ENCODE assay signal across 8 cellular contexts in genomic region chr3:193665370-193665989, GRCh38.
DNase-seq lines count a peak whose midpoint lies in the region; ATAC-seq and TF ChIP-seq lines count a peak whose summit lies in the region.

No MANE protein-coding gene starts in this region.

- no peak for ATAC-seq in HG03342 (IDR thresholded peaks at IDR 0.05; ENCODE audit: unreplicated experiment)

- H3K4me3 Mint-ChIP-seq in chondrocyte (ENCODE audit: unreplicated experiment) (no peak overlapping the region), neural progenitor cell (no peak overlapping the region)
- no peak overlapping the region for H3K4me3 Mint-ChIP-seq in activated naive CD8-positive, alpha-beta T cell treated with anti-CD3 and anti-CD28 coated beads for 36 hours

- H3K4me1 ChIP-seq in neural progenitor cell, result peaks cover 9% of the 10 kb centered on the region

- TF ChIP-seq CTCF in chondrocyte (IDR thresholded peaks at IDR 0.05) (peak; percentile 93), neural progenitor cell (IDR thresholded peaks at IDR 0.05) (peak; percentile 67)

- no peaks in the 10 kb centered on the region for H3K27me3 Mint-ChIP-seq in chondrocyte (ENCODE audit: low read depth)
- no peaks in the 10 kb centered on the region for H3K27me3 Mint-ChIP-seq in neural progenitor cell (ENCODE audit: insufficient read depth, low read depth)
- H3K27me3 Mint-ChIP-seq in activated naive CD8-positive, alpha-beta T cell treated with anti-CD3 and anti-CD28 coated beads for 36 hours, result no peaks in the 10 kb centered on the region

- no peaks in the 10 kb centered on the region for H3K27me3 ChIP-seq in neural progenitor cell

- no peak overlapping the region for H3K27ac ChIP-seq in neural progenitor cell

- H3K9me3 ChIP-seq in neural progenitor cell (ENCODE audit: low read depth), result no peaks in the 10 kb centered on the region

- H3K4me1 Mint-ChIP-seq in chondrocyte (ENCODE audit: low read depth), result no peaks in the 10 kb centered on the region
- H3K4me1 Mint-ChIP-seq in neural progenitor cell, result no peaks in the 10 kb centered on the region
- H3K4me1 Mint-ChIP-seq in activated naive CD8-positive, alpha-beta T cell treated with anti-CD3 and anti-CD28 coated beads for 36 hours, result no peaks in the 10 kb centered on the region

- H3K79me2 ChIP-seq in neural progenitor cell (ENCODE audit: low read depth), result no peaks in the 10 kb centered on the region

- no peak overlapping the region for H3K9ac ChIP-seq in neural progenitor cell

- H3F3A ChIP-seq in neural progenitor cell (ENCODE audit: low read depth), result peaks cover 18% of the 10 kb centered on the region

- H3K36me3 ChIP-seq in neural progenitor cell, result peaks cover 22% of the 10 kb centered on the region

- no peaks in the 10 kb centered on the region for H4K20me1 ChIP-seq in neural progenitor cell (ENCODE audit: low read depth)

- H3K27ac Mint-ChIP-seq in chondrocyte (ENCODE audit: unreplicated experiment), result no peak overlapping the region
- H3K27ac Mint-ChIP-seq in neural progenitor cell, result no peak overlapping the region
- H3K27ac Mint-ChIP-seq in activated naive CD8-positive, alpha-beta T cell treated with anti-CD3 and anti-CD28 coated beads for 36 hours, result no peak overlapping the region

- DNase-seq in DMS153 treated with DMSO at 0.1 percent for 48 hours (lab: John Stamatoyannopoulos, UW; ENCODE audit: unreplicated experiment) (peak; percentile 27), DMS153 (lab: John Stamatoyannopoulos, UW) (no peak), NCI-H2196 treated with DMSO at 0.1 percent for 48 hours (lab: John Stamatoyannopoulos, UW; ENCODE audit: unreplicated experiment) (peak; percentile 85), chondrocyte (ENCODE audit: low spot score) (no peak), neural progenitor cell (ENCODE audit: low spot score) (no peak), GOT3 (lab: John Stamatoyannopoulos, UW) (no peak)
- DNase-seq in activated naive CD8-positive, alpha-beta T cell treated with anti-CD3 and anti-CD28 coated beads for 36 hours, result no peak

- no peak overlapping the region for H2AFZ ChIP-seq in neural progenitor cell (replicated peaks)

- peaks cover 23% of the 10 kb centered on the region for H3K36me3 Mint-ChIP-seq in chondrocyte (ENCODE audit: low read depth)
- H3K36me3 Mint-ChIP-seq in neural progenitor cell, result peaks cover 27% of the 10 kb centered on the region
- H3K36me3 Mint-ChIP-seq in activated naive CD8-positive, alpha-beta T cell treated with anti-CD3 and anti-CD28 coated beads for 36 hours, result peaks cover 14% of the 10 kb centered on the region

- H3K4me2 ChIP-seq in neural progenitor cell, result no peak overlapping the region

- no peaks in the 10 kb centered on the region for H3K9me3 Mint-ChIP-seq in chondrocyte (ENCODE audit: low read depth)
- no peaks in the 10 kb centered on the region for H3K9me3 Mint-ChIP-seq in neural progenitor cell
- H3K9me3 Mint-ChIP-seq in activated naive CD8-positive, alpha-beta T cell treated with anti-CD3 and anti-CD28 coated beads for 36 hours, result no peaks in the 10 kb centered on the region

- no peak overlapping the region for H3K4me3 ChIP-seq in neural progenitor cell

Comparison
In these comparisons a context has a peak if more than half of its experiments do, and no peak if none do; other contexts are left out.
1. DNase-seq: peak in DMS153 treated with DMSO at 0.1 percent for 48 hours (single experiment) and NCI-H2196 treated with DMSO at 0.1 percent for 48 hours (single experiment); none in DMS153 (single experiment), chondrocyte (single experiment), neural progenitor cell (single experiment), GOT3 (single experiment) and activated naive CD8-positive, alpha-beta T cell treated with anti-CD3 and anti-CD28 coated beads for 36 hours (single experiment).